ENCODE assay signal across 21 cellular contexts in genomic region chr16:10967981-10968380, GRCh38. TPM values are rescaled to one million over a fixed set of nuclear protein-coding genes. Genes with fewer than 3 reads are reported as not detected.
DNase-seq lines count a peak whose midpoint lies in the region; ATAC-seq and TF ChIP-seq lines count a peak whose summit lies in the region.
"Had no signal": no experiment of that assay in that cellular context is flagged by ENCODE, and none has a peak within 500 bp of the region (broad histone marks: within the 10 kb centered on the region; RNA-seq: fewer than 3 reads in every experiment).

No MANE protein-coding gene starts in this region.

- peaks cover 34% of the 10 kb centered on the region for H3K4me1 ChIP-seq in left ventricle myocardium inferior

- no peaks in the 10 kb centered on the region for H3K27me3 ChIP-seq in left ventricle myocardium inferior (ENCODE audit: low read depth)
- H3K27me3 ChIP-seq: Peyer's patch had no signal

- peak overlapping the region; percentile 60 for H3K27ac ChIP-seq in left ventricle myocardium inferior (replicated peaks)
- H3K27ac ChIP-seq: GM23248, KMS-11, Peyer's patch had no signal

- peaks cover 7% of the 10 kb centered on the region for H3K9me3 Mint-ChIP-seq in activated T-cell treated with anti-CD3 and anti-CD28 coated beads, Interleukin-2, amount 50 U/mL, for 24 hours
- peaks cover 7 to 8% of the 10 kb centered on the region in 2 donors for H3K9me3 Mint-ChIP-seq in activated T-cell treated with anti-CD3 and anti-CD28 coated beads, Interleukin-2, amount 50 U/mL, for 72 hours
- no peaks in the 10 kb centered on the region for H3K9me3 Mint-ChIP-seq in IgD-negative memory B cell
- peaks cover 6 to 8% of the 10 kb centered on the region in 2 donors for H3K9me3 Mint-ChIP-seq in stimulated activated naive B cell treated with anti-CD40 and anti-IgM and Interleukin-4, amounts not matched to agents 10 μg/mL and 1 μg/mL and 100 μg/mL, for 72 hours
- H3K9me3 Mint-ChIP-seq: H9, HFFc6 had no signal

- DNase-seq in activated T-cell treated with anti-CD3 and anti-CD28 coated beads, Interleukin-2, amount 50 U/mL, for 24 hours: no peak
- DNase-seq in activated T-cell treated with anti-CD3 and anti-CD28 coated beads, Interleukin-2, amount 50 U/mL, for 72 hours: no peak
- DNase-seq in left ventricle myocardium inferior (no peak), germinal center (ENCODE audit: low spot score) (no peak)
- no peak for DNase-seq in stimulated activated naive B cell treated with anti-CD40 and anti-IgM and Interleukin-4, amounts not matched to agents 10 μg/mL and 1 μg/mL and 100 μg/mL, for 72 hours
- DNase-seq: EL, GF-D8, GM23248, H9, HFFc6, NCI-H1092 treated with DMSO at 0.1 percent for 48 hours, NCI-H1436 treated with DMSO at 0.1 percent for 48 hours, NCI-H1930, NCI-H2227 treated with DMSO at 0.1 percent for 48 hours, NCI-H510A, NCI-H748 treated with DMSO at 0.1 percent for 48 hours, Peyer's patch had no signal

- H3K4me3 ChIP-seq in left ventricle myocardium inferior: no peak overlapping the region
- H3K4me3 ChIP-seq: GM23248, Peyer's patch had no signal

- peaks cover 81% of the 10 kb centered on the region for H3K4me1 Mint-ChIP-seq in activated T-cell treated with anti-CD3 and anti-CD28 coated beads, Interleukin-2, amount 50 U/mL, for 24 hours (ENCODE audit: low read depth)
- peaks cover 85% of the 10 kb centered on the region for H3K4me1 Mint-ChIP-seq in activated T-cell treated with anti-CD3 and anti-CD28 coated beads, Interleukin-2, amount 50 U/mL, for 72 hours (ENCODE audit: low read depth)
- peaks cover 27 to 31% (median 28%) of the 10 kb centered on the region in 3 donors for H3K4me1 Mint-ChIP-seq in IgD-negative memory B cell
- H3K4me1 Mint-ChIP-seq in stimulated activated naive B cell treated with anti-CD40 and anti-IgM and Interleukin-4, amounts not matched to agents 10 μg/mL and 1 μg/mL and 100 μg/mL, for 72 hours: peaks cover 60 to 97% of the 10 kb centered on the region in 2 donors

- H3K4me3 Mint-ChIP-seq in activated T-cell treated with anti-CD3 and anti-CD28 coated beads, Interleukin-2, amount 50 U/mL, for 24 hours: no peak overlapping the region
- H3K4me3 Mint-ChIP-seq in activated T-cell treated with anti-CD3 and anti-CD28 coated beads, Interleukin-2, amount 50 U/mL, for 72 hours: no peak overlapping the region
- no peak overlapping the region for H3K4me3 Mint-ChIP-seq in IgD-negative memory B cell
- no peak overlapping the region for H3K4me3 Mint-ChIP-seq in stimulated activated naive B cell treated with anti-CD40 and anti-IgM and Interleukin-4, amounts not matched to agents 10 μg/mL and 1 μg/mL and 100 μg/mL, for 72 hours
- H3K4me3 Mint-ChIP-seq: H9, HFFc6 had no signal

- peak overlapping the region; percentile 48 for H3K27ac Mint-ChIP-seq in activated T-cell treated with anti-CD3 and anti-CD28 coated beads, Interleukin-2, amount 50 U/mL, for 24 hours
- H3K27ac Mint-ChIP-seq in activated T-cell treated with anti-CD3 and anti-CD28 coated beads, Interleukin-2, amount 50 U/mL, for 72 hours: no peak overlapping the region
- peak overlapping the region in 2 of 3 donors; percentile 59 to 88 for H3K27ac Mint-ChIP-seq in IgD-negative memory B cell
- peak overlapping the region; percentile 84 for H3K27ac Mint-ChIP-seq in stimulated activated naive B cell treated with anti-CD40 and anti-IgM and Interleukin-4, amounts not matched to agents 10 μg/mL and 1 μg/mL and 100 μg/mL, for 72 hours
- H3K27ac Mint-ChIP-seq: HFFc6 had no signal

- TF ChIP-seq CTCF in left ventricle myocardium inferior (IDR thresholded peaks at IDR 0.05; ENCODE audit: borderline replicate concordance): no peak

- peaks cover 91% of the 10 kb centered on the region for H3K36me3 Mint-ChIP-seq in activated T-cell treated with anti-CD3 and anti-CD28 coated beads, Interleukin-2, amount 50 U/mL, for 24 hours (ENCODE audit: low read depth)
- peaks cover 19 to 34% of the 10 kb centered on the region in 2 donors for H3K36me3 Mint-ChIP-seq in activated T-cell treated with anti-CD3 and anti-CD28 coated beads, Interleukin-2, amount 50 U/mL, for 72 hours (ENCODE audit: insufficient read depth in 2 of 2)
- peaks cover 9% of the 10 kb centered on the region for H3K36me3 Mint-ChIP-seq in IgD-negative memory B cell
- H3K36me3 Mint-ChIP-seq in stimulated activated naive B cell treated with anti-CD40 and anti-IgM and Interleukin-4, amounts not matched to agents 10 μg/mL and 1 μg/mL and 100 μg/mL, for 72 hours: peaks cover 67 to 91% of the 10 kb centered on the region in 2 donors

- no peak for ATAC-seq in activated T-cell treated with anti-CD3 and anti-CD28 coated beads, Interleukin-2, amount 50 U/mL, for 72 hours (replicated peaks in 1 of 2)
- no peak for ATAC-seq in stimulated activated naive B cell treated with anti-CD40 and anti-IgM and Interleukin-4, amounts not matched to agents 10 μg/mL and 1 μg/mL and 100 μg/mL, for 72 hours (replicated peaks)
- ATAC-seq in GM19324 (IDR thresholded peaks at IDR 0.05; ENCODE audit: low FRiP score, unreplicated experiment) (no peak), HG02840 (IDR thresholded peaks at IDR 0.05; ENCODE audit: low FRiP score, unreplicated experiment) (no peak)

- no peaks in the 10 kb centered on the region for H3K9me3 ChIP-seq in left ventricle myocardium inferior (replicated peaks)
- H3K9me3 ChIP-seq: Peyer's patch had no signal

- intact Hi-C loops in left ventricle myocardium inferior (cut with micrococcal nuclease): no loop called here

- H3K36me3 ChIP-seq in left ventricle myocardium inferior: peaks cover 35% of the 10 kb centered on the region

- H3K27me3 Mint-ChIP-seq in activated T-cell treated with anti-CD3 and anti-CD28 coated beads, Interleukin-2, amount 50 U/mL, for 24 hours: no peaks in the 10 kb centered on the region
- H3K27me3 Mint-ChIP-seq in activated T-cell treated with anti-CD3 and anti-CD28 coated beads, Interleukin-2, amount 50 U/mL, for 72 hours (ENCODE audit: low read depth): no peaks in the 10 kb centered on the region
- no peaks in the 10 kb centered on the region for H3K27me3 Mint-ChIP-seq in IgD-negative memory B cell
- no peaks in the 10 kb centered on the region for H3K27me3 Mint-ChIP-seq in stimulated activated naive B cell treated with anti-CD40 and anti-IgM and Interleukin-4, amounts not matched to agents 10 μg/mL and 1 μg/mL and 100 μg/mL, for 72 hours

RNA-seq across cellular contexts. Expression of gene CLEC16A, which starts 23.6 kb away (rescaled TPM):
- 10 to 100 TPM; 29.9 to 32.3 TPM for total RNA-seq in activated T-cell treated with anti-CD3 and anti-CD28 coated beads, Interleukin-2, amount 50 U/mL, for 72 hours
- 21.1 TPM for polyA plus RNA-seq in IgD-negative memory B cell
- total RNA-seq in left ventricle myocardium inferior: 24.6 TPM

RNA-seq across cellular contexts. Expression of gene DEXI, which starts 25.7 kb away (rescaled TPM):
- total RNA-seq in activated T-cell treated with anti-CD3 and anti-CD28 coated beads, Interleukin-2, amount 50 U/mL, for 72 hours: 10 to 100 TPM; 24.4 to 26.7 TPM
- 11.4 TPM for polyA plus RNA-seq in IgD-negative memory B cell
- total RNA-seq in left ventricle myocardium inferior: 110 TPM
